ENCODE assay signal across 25 cellular contexts in genomic region chr10:133412381-133412711, GRCh38. TPM values are rescaled to one million over a fixed set of nuclear protein-coding genes. Genes with fewer than 3 reads are reported as not detected.
"Had no signal": no experiment of that assay in that cellular context is flagged by ENCODE, and none has a peak within 500 bp of the region (broad histone marks: within the 10 kb centered on the region; RNA-seq: fewer than 3 reads in every experiment).

No MANE protein-coding gene starts in this region.

- H3K27me3 ChIP-seq: MG63 had no signal

- DNase-seq: Karpas-422, KG1, MG63, NCI-H1092, NCI-H1105 treated with DMSO at 0.1 percent for 48 hours, NCI-H1417 treated with DMSO at 0.1 percent for 48 hours, NCI-H146, NCI-H1694 treated with DMSO at 0.1 percent for 48 hours, NCI-H1930, NCI-H2081, NCI-H2107, NCI-H226, NCI-H446, NCI-H510A, NCI-H524 treated with DMSO at 0.1 percent for 48 hours, NCI-H69, NCI-H774, Right ventricle myocardium superior, RPMI8226, SIG-M5 had no signal

- H3K4me1 ChIP-seq: SJSA1 had no signal

- H3K4me3 ChIP-seq: MG63, SJSA1, SK-N-MC had no signal

- FAIRE-seq: HTR-8/SVneo, RCC 7860 had no signal

- H3K27ac ChIP-seq: HL-60, SJSA1, SK-N-MC had no signal

RNA-seq across cellular contexts. Expression of gene SPRN, which starts 12.1 kb away (rescaled TPM):
- total RNA-seq: Right ventricle myocardium superior, SJSA1 had no signal
